ENCODE assay signal across 8 cellular contexts in genomic region chr4:6221851-6222760, GRCh38. TPM values are rescaled to one million over a fixed set of nuclear protein-coding genes. Genes with fewer than 3 reads are reported as not detected.
DNase-seq lines count a peak whose midpoint lies in the region; ATAC-seq, FAIRE-seq and TF ChIP-seq lines count a peak whose summit lies in the region.

No MANE protein-coding gene starts in this region.

- DNase-seq in GM20000 (ENCODE audit: low spot score) (peak; percentile 79), SK-MEL-5 (ENCODE audit: low read depth, low spot score) (peak; percentile 45), frontal cortex (ENCODE audit: low spot score in 2 of 2) (peak; percentile 83 to 84), nucleus accumbens (lab: John Stamatoyannopoulos, UW) (peak in 44 of 56 donors; percentile 11 to 81 (median 60)), 8988T (no peak)

- in situ Hi-C loops in SK-MEL-5 (cut with HindIII; ENCODE audit: low pct_unique_long_range_greater_than_20kb, low sequenced_read_pairs): no loop called here

- no peak for TF ChIP-seq CTCF in GM20000 (IDR thresholded peaks at IDR 0.05; ENCODE audit: extremely low read depth, missing control alignments)

- no peak for FAIRE-seq in frontal cortex (lab: Jason Lieb, UNC)

- ATAC-seq in HG03571 (IDR thresholded peaks at IDR 0.05; ENCODE audit: unreplicated experiment): no peak
- no peak for ATAC-seq in HG03457 (IDR thresholded peaks at IDR 0.05; ENCODE audit: unreplicated experiment)
- no peak for ATAC-seq in HG02938 (IDR thresholded peaks at IDR 0.05; ENCODE audit: unreplicated experiment)

RNA-seq across cellular contexts. Expression of gene JAKMIP1, which starts 21.8 kb away (rescaled TPM):
- not detected in 2 replicates for total RNA-seq in SK-MEL-5 (2014; rRNA removed; shearing (Covaris generic))
- not detected in 2 replicates for polyA plus RNA-seq in SK-MEL-5 (2015; cell fraction: cytosol; rRNA removed)
- not detected in 2 replicates for polyA plus RNA-seq in SK-MEL-5 (2015; cell fraction: nucleus; rRNA removed)
- total RNA-seq in frontal cortex: 28.9 TPM

RNA-seq across cellular contexts. Expression of gene WFS1, which starts 47.5 kb away (rescaled TPM):
- total RNA-seq in SK-MEL-5 (2014; rRNA removed; shearing (Covaris generic)): 10.9 and 11.4 TPM in 2 replicates
- 46.0 and 46.6 TPM in 2 replicates for polyA plus RNA-seq in SK-MEL-5 (2015; cell fraction: cytosol; rRNA removed)
- 43.9 and 52.3 TPM in 2 replicates for polyA plus RNA-seq in SK-MEL-5 (2015; cell fraction: nucleus; rRNA removed)
- 3.7 TPM for total RNA-seq in frontal cortex

Comparison
In these comparisons a context has a peak if more than half of its experiments do, and no peak if none do; other contexts are left out.
1. RNA of gene JAKMIP1, which starts 21.8 kb away (total RNA-seq): 28.9 TPM in frontal cortex (single experiment); not detected in SK-MEL-5; every median in the first group is over 10 times any median in the second.